In the genomic region with DNA sequence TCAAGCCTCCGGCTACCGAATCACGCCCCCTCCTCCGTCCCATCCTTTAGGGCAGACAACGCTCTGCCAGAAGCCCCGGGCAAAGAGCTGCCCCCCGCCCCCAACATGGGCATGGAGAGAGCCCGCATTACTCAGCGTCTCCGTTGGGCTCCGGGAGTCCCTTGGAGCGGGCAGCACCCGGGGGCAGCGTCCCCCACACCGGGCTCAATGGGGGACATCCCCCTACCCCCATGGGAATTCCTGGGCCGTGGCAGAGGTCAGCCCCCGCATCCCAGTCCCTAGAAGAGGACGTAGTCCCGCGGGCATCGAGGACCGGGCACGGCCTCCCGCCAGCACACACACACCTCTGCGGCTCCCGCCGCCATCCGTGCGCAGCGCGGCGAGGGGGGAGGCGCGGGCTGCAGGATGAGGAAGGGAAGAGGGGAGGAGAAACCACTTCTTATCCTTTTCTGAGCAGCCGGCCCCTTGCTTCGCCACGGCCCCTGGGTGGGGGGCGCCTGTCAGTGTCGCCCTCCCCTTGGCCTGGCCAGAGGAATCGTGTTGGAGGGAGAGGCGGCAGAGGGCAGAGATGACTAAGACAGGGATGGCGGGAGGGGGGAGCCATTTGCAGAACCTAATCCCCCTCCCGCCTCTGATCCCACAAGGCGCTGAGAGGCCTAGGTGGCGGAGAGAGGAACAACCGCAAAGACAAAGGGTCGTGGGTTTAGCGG, we compare ENCODE assay signal across 1 cellular context.
TF ChIP-seq lines count a peak whose summit lies in the region.

No MANE protein-coding gene starts in this region.

TF ChIP-seq in HEK293, 187 proteins besides CTCF, POLR2A, EP300 and RAD21 (continued from another document and continues in another):
- TF ChIP-seq ZNF639 (tag by site-specific recombination; IDR thresholded peaks at IDR 0.05) (no peak), HOXD13 (CRISPR knock-in tag; IDR thresholded peaks at IDR 0.05; ENCODE audit: borderline replicate concordance) (no peak), ZNF600 (tag by site-specific recombination; IDR thresholded peaks at IDR 0.05) (peak; percentile 76), ZNF513 (tag by site-specific recombination; IDR thresholded peaks at IDR 0.05) (no peak), ZNF23 (tag by site-specific recombination; IDR thresholded peaks at IDR 0.05; ENCODE audit: borderline replicate concordance) (no peak), ZNF274 (IDR thresholded peaks at IDR 0.05; ENCODE audit: low read length) (no peak), ZNF274 (tag by site-specific recombination; IDR thresholded peaks at IDR 0.05; ENCODE audit: borderline replicate concordance) (no peak), ZNF169 (tag by site-specific recombination; IDR thresholded peaks at IDR 0.05) (no peak), ZNF112 (tag by site-specific recombination; IDR thresholded peaks at IDR 0.05) (no peak), ZNF76 (tag by site-specific recombination; IDR thresholded peaks at IDR 0.05; ENCODE audit: borderline replicate concordance, low read depth) (peak; percentile 60; the same call in 1 of the 2 replicates), GFI1B (tag by site-specific recombination; IDR thresholded peaks at IDR 0.05) (no peak), ZNF777 (tag by site-specific recombination; IDR thresholded peaks at IDR 0.05; ENCODE audit: borderline replicate concordance) (no peak), ZNF549 (tag by site-specific recombination; IDR thresholded peaks at IDR 0.05) (no peak), REPIN1 (tag by site-specific recombination; IDR thresholded peaks at IDR 0.05; ENCODE audit: low read depth) (no peak), ZNF175 (tag by site-specific recombination; IDR thresholded peaks at IDR 0.05) (no peak), ZNF114 (tag by site-specific recombination; IDR thresholded peaks at IDR 0.05) (no peak), TCF7L2 (IDR thresholded peaks at IDR 0.05; ENCODE audit: borderline replicate concordance, low read depth, low read length) (no peak), ZNF664 (tag by site-specific recombination; IDR thresholded peaks at IDR 0.05) (no peak), ZNF157 (tag by site-specific recombination; IDR thresholded peaks at IDR 0.05) (no peak), ZBTB17 (tag by site-specific recombination; IDR thresholded peaks at IDR 0.05) (peak; percentile 62; the same call in 1 of the 2 replicates), ZNF544 (tag by site-specific recombination; IDR thresholded peaks at IDR 0.05) (no peak), ZNF621 (tag by site-specific recombination; IDR thresholded peaks at IDR 0.05) (no peak), ZNF558 (tag by site-specific recombination; IDR thresholded peaks at IDR 0.05) (no peak), MYNN (tag by site-specific recombination; IDR thresholded peaks at IDR 0.05; ENCODE audit: borderline replicate concordance) (no peak), ZXDB (tag by site-specific recombination; IDR thresholded peaks at IDR 0.05) (peak; percentile 60), ZNF221 (tag by site-specific recombination; IDR thresholded peaks at IDR 0.05; ENCODE audit: borderline replicate concordance) (no peak), BCL11A (tag by site-specific recombination; IDR thresholded peaks at IDR 0.05; ENCODE audit: low read depth) (no peak), ZBTB48 (tag by site-specific recombination; IDR thresholded peaks at IDR 0.05) (peak; percentile 97), ZSCAN30 (tag by site-specific recombination; IDR thresholded peaks at IDR 0.05) (0 out of 2 replicates have a peak, but pooled peaks have one; percentile 10), ZNF785 (tag by site-specific recombination; IDR thresholded peaks at IDR 0.05) (no peak), ZNF19 (tag by site-specific recombination; IDR thresholded peaks at IDR 0.05; ENCODE audit: low read depth) (no peak), ZFHX2 (tag by site-specific recombination; conservative IDR thresholded peaks at IDR 0.05) (peak; percentile 60), ZNF121 (tag by site-specific recombination; IDR thresholded peaks at IDR 0.05) (no peak), ZNF280C (tag by site-specific recombination; IDR thresholded peaks at IDR 0.05) (no peak), SP2 (tag by site-specific recombination; IDR thresholded peaks at IDR 0.05) (no peak), SP3 (tag by site-specific recombination; IDR thresholded peaks at IDR 0.05) (0 out of 2 replicates have a peak, but pooled peaks have one; percentile 47), ZNF560 (tag by site-specific recombination; IDR thresholded peaks at IDR 0.05; ENCODE audit: borderline replicate concordance) (no peak), ZNF670 (tag by site-specific recombination; IDR thresholded peaks at IDR 0.05; ENCODE audit: low read depth) (no peak), SCRT1 (tag by site-specific recombination; IDR thresholded peaks at IDR 0.05; ENCODE audit: borderline replicate concordance) (no peak), ZBTB8A (tag by site-specific recombination; IDR thresholded peaks at IDR 0.05) (0 out of 2 replicates have a peak, but pooled peaks have one; percentile 42), ZNF747 (tag by site-specific recombination; IDR thresholded peaks at IDR 0.05) (no peak), OSR2 (tag by site-specific recombination; IDR thresholded peaks at IDR 0.05) (no peak), ZNF350 (tag by site-specific recombination; IDR thresholded peaks at IDR 0.05) (no peak)
- TF ChIP-seq, protein P1, sequence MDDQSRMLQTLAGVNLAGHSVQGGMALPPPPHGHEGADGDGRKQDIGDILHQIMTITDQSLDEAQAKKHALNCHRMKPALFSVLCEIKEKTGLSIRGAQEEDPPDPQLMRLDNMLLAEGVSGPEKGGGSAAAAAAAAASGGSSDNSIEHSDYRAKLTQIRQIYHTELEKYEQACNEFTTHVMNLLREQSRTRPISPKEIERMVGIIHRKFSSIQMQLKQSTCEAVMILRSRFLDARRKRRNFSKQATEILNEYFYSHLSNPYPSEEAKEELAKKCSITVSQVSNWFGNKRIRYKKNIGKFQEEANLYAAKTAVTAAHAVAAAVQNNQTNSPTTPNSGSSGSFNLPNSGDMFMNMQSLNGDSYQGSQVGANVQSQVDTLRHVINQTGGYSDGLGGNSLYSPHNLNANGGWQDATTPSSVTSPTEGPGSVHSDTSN (CRISPR knock-in tag; IDR thresholded peaks at IDR 0.05) = 0 out of 2 replicates have a peak, but pooled peaks have one; percentile 48
- TF ChIP-seq, protein P2, sequence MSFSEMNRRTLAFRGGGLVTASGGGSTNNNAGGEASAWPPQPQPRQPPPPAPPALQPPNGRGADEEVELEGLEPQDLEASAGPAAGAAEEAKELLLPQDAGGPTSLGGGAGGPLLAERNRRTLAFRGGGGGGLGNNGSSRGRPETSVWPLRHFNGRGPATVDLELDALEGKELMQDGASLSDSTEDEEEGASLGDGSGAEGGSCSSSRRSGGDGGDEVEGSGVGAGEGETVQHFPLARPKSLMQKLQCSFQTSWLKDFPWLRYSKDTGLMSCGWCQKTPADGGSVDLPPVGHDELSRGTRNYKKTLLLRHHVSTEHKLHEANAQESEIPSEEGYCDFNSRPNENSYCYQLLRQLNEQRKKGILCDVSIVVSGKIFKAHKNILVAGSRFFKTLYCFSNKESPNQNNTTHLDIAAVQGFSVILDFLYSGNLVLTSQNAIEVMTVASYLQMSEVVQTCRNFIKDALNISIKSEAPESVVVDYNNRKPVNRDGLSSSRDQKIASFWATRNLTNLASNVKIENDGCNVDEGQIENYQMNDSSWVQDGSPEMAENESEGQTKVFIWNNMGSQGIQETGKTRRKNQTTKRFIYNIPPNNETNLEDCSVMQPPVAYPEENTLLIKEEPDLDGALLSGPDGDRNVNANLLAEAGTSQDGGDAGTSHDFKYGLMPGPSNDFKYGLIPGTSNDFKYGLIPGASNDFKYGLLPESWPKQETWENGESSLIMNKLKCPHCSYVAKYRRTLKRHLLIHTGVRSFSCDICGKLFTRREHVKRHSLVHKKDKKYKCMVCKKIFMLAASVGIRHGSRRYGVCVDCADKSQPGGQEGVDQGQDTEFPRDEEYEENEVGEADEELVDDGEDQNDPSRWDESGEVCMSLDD (tag by site-specific recombination; IDR thresholded peaks at IDR 0.05) = peak; percentile 56; the same call in 1 of the 2 replicates
- TF ChIP-seq, protein P3, sequence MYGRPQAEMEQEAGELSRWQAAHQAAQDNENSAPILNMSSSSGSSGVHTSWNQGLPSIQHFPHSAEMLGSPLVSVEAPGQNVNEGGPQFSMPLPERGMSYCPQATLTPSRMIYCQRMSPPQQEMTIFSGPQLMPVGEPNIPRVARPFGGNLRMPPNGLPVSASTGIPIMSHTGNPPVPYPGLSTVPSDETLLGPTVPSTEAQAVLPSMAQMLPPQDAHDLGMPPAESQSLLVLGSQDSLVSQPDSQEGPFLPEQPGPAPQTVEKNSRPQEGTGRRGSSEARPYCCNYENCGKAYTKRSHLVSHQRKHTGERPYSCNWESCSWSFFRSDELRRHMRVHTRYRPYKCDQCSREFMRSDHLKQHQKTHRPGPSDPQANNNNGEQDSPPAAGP (tag by site-specific recombination; IDR thresholded peaks at IDR 0.05) = no peak
- TF ChIP-seq, protein P4, sequence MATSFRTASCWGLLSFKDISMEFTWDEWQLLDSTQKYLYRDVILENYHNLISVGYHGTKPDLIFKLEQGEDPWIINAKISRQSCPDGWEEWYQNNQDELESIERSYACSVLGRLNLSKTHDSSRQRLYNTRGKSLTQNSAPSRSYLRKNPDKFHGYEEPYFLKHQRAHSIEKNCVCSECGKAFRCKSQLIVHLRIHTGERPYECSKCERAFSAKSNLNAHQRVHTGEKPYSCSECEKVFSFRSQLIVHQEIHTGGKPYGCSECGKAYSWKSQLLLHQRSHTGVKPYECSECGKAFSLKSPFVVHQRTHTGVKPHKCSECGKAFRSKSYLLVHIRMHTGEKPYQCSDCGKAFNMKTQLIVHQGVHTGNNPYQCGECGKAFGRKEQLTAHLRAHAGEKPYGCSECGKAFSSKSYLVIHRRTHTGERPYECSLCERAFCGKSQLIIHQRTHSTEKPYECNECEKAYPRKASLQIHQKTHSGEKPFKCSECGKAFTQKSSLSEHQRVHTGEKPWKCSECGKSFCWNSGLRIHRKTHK (tag by site-specific recombination; IDR thresholded peaks at IDR 0.05) = no peak
- TF ChIP-seq, protein P5, sequence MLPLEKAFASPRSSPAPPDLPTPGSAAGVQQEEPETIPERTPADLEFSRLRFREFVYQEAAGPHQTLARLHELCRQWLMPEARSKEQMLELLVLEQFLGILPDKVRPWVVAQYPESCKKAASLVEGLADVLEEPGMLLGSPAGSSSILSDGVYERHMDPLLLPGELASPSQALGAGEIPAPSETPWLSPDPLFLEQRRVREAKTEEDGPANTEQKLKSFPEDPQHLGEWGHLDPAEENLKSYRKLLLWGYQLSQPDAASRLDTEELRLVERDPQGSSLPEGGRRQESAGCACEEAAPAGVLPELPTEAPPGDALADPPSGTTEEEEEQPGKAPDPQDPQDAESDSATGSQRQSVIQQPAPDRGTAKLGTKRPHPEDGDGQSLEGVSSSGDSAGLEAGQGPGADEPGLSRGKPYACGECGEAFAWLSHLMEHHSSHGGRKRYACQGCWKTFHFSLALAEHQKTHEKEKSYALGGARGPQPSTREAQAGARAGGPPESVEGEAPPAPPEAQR (tag by site-specific recombination; IDR thresholded peaks at IDR 0.05) = no peak
- TF ChIP-seq, protein P6, sequence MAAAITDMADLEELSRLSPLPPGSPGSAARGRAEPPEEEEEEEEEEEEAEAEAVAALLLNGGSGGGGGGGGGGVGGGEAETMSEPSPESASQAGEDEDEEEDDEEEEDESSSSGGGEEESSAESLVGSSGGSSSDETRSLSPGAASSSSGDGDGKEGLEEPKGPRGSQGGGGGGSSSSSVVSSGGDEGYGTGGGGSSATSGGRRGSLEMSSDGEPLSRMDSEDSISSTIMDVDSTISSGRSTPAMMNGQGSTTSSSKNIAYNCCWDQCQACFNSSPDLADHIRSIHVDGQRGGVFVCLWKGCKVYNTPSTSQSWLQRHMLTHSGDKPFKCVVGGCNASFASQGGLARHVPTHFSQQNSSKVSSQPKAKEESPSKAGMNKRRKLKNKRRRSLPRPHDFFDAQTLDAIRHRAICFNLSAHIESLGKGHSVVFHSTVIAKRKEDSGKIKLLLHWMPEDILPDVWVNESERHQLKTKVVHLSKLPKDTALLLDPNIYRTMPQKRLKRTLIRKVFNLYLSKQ (tag by site-specific recombination; IDR thresholded peaks at IDR 0.05; ENCODE audit: borderline replicate concordance) = no peak
